ENCODE assay signal across 17 cellular contexts in genomic region chr14:68173227-68173972, GRCh38.
DNase-seq lines count a peak whose midpoint lies in the region; TF ChIP-seq lines count a peak whose summit lies in the region.
"Had no signal": no experiment of that assay in that cellular context is flagged by ENCODE, and none has a peak within 500 bp of the region (broad histone marks: within the 10 kb centered on the region; RNA-seq: fewer than 3 reads in every experiment).

No MANE protein-coding gene starts in this region.

- peak overlapping the region; percentile 96 for H3K27ac Mint-ChIP-seq in progenitor cell of endocrine pancreas
- H3K27ac Mint-ChIP-seq: dendritic cell treated with granulocyte-macrophage colony-stimulating factor and Interleukin-4, amounts not matched to agents 40 ng/mL and 50 ng/mL, for 4 days; natural killer cell treated with Interleukin-12 subunit alpha and Interleukin-12 subunit beta and Interleukin-15 and Interleukin-18, amount 100 ng/mL, for 72 hours had no signal

- H3K27me3 ChIP-seq in AG04450 (ENCODE audit: control insufficient read depth, insufficient read depth, low read length) = no peaks in the 10 kb centered on the region
- no peaks in the 10 kb centered on the region for H3K27me3 ChIP-seq in Peyer's patch

- TF ChIP-seq CTCF in AG04450 (IDR thresholded peaks at IDR 0.05; ENCODE audit: low read depth, low read length) (no peak), Peyer's patch (IDR thresholded peaks at IDR 0.05) (no peak), fibroblast of the aortic adventitia (IDR thresholded peaks at IDR 0.05; ENCODE audit: insufficient read depth, low read length) (no peak), progenitor cell of endocrine pancreas (IDR thresholded peaks at IDR 0.05; ENCODE audit: unreplicated experiment) (no peak)

- peaks cover 55% of the 10 kb centered on the region for H3K4me1 Mint-ChIP-seq in progenitor cell of endocrine pancreas (ENCODE audit: low read depth)

- H3K9me3 ChIP-seq in AG04450 (ENCODE audit: control insufficient read depth, insufficient read depth, low read length) = no peaks in the 10 kb centered on the region
- no peaks in the 10 kb centered on the region for H3K9me3 ChIP-seq in Peyer's patch
- H3K9me3 ChIP-seq: thoracic aorta had no signal

- H3K27ac ChIP-seq in AG04450 (ENCODE audit: low read depth, low read length) (peak overlapping the region; percentile 22), Peyer's patch (peak overlapping the region in 3 of 4 donors; percentile 7 to 73 (median 45))
- H3K27ac ChIP-seq: thoracic aorta had no signal

- no peak overlapping the region for H3K4me3 Mint-ChIP-seq in progenitor cell of endocrine pancreas (ENCODE audit: low read depth)
- H3K4me3 Mint-ChIP-seq: dendritic cell treated with granulocyte-macrophage colony-stimulating factor and Interleukin-4, amounts not matched to agents 40 ng/mL and 50 ng/mL, for 4 days; natural killer cell treated with Interleukin-12 subunit alpha and Interleukin-12 subunit beta and Interleukin-15 and Interleukin-18, amount 100 ng/mL, for 72 hours had no signal

- H3K27me3 Mint-ChIP-seq in progenitor cell of endocrine pancreas = no peaks in the 10 kb centered on the region
- H3K27me3 Mint-ChIP-seq: dendritic cell treated with granulocyte-macrophage colony-stimulating factor and Interleukin-4, amounts not matched to agents 40 ng/mL and 50 ng/mL, for 4 days had no signal

- H3K36me3 ChIP-seq in Peyer's patch = no peaks in the 10 kb centered on the region
- H3K36me3 ChIP-seq: thoracic aorta had no signal

- CTCF ChIA-PET in AG04450 (lab: Charles Lee) = no interaction called here

- POLR2A ChIA-PET in AG04450 (lab: Yijun Ruan, JAX) = no interaction called here

- H3K4me1 ChIP-seq in Peyer's patch = peaks cover 0 to 47% (median 0%) of the 10 kb centered on the region in 4 donors

- peaks cover 1% of the 10 kb centered on the region for H3K36me3 Mint-ChIP-seq in progenitor cell of endocrine pancreas (ENCODE audit: insufficient read depth)

- TF ChIP-seq POLR2A in Peyer's patch (IDR thresholded peaks at IDR 0.05) = no peak

- peak; percentile 33 for DNase-seq in AG04450 (ENCODE audit: low read depth, low spot score)
- DNase-seq in Peyer's patch = no peak
- DNase-seq in fibroblast of the aortic adventitia (ENCODE audit: low read depth) = peak; percentile 27
- DNase-seq in progenitor cell of endocrine pancreas (ENCODE audit: low spot score, unreplicated experiment) = no peak
- no peak for DNase-seq in stimulated activated CD4-positive, alpha-beta T cell treated with anti-CD3 and anti-CD28 coated beads, Interleukin-1b, Interleukin-23, amount 100 ng/mL, for 48 hours
- no peak for DNase-seq in superior temporal gyrus (ENCODE audit: extremely low spot score)
- no peak for DNase-seq in retina
- no peak for DNase-seq in NK-92 (lab: John Stamatoyannopoulos, UW; ENCODE audit: unreplicated experiment)
- DNase-seq: activated CD4-positive, CD25-positive, alpha-beta regulatory T cell treated with anti-CD3 and anti-CD28 coated beads, Interleukin-2, amount 50 U/mL, for 72 hours; DMS153; NCI-H1436 treated with DMSO at 0.1 percent for 48 hours; NCI-H524; T-helper 1 cell had no signal

- H3K4me3 ChIP-seq in AG04450 (ENCODE audit: low read depth, low read length) (no peak overlapping the region), Peyer's patch (no peak overlapping the region), fibroblast of the aortic adventitia (ENCODE audit: low read depth, low read length) (no peak overlapping the region)
- H3K4me3 ChIP-seq: skin epidermis, thoracic aorta had no signal

- peaks cover 8% of the 10 kb centered on the region for H3K9me3 Mint-ChIP-seq in progenitor cell of endocrine pancreas (ENCODE audit: low read depth)
- H3K9me3 Mint-ChIP-seq: dendritic cell treated with granulocyte-macrophage colony-stimulating factor and Interleukin-4, amounts not matched to agents 40 ng/mL and 50 ng/mL, for 4 days; natural killer cell treated with Interleukin-12 subunit alpha and Interleukin-12 subunit beta and Interleukin-15 and Interleukin-18, amount 100 ng/mL, for 72 hours had no signal

Comparison
In these comparisons a context has a peak if more than half of its experiments do, and no peak if none do; other contexts are left out.
1. DNase-seq: peak in AG04450 (single experiment) and fibroblast of the aortic adventitia (single experiment); none in Peyer's patch (0 of 3), progenitor cell of endocrine pancreas (single experiment), stimulated activated CD4-positive, alpha-beta T cell treated with anti-CD3 and anti-CD28 coated beads, Interleukin-1b, Interleukin-23, amount 100 ng/mL, for 48 hours (single experiment), superior temporal gyrus (single experiment), retina (single experiment) and NK-92 (single experiment).